In genomic region chr2:11044201-11044600, GRCh38 we compare ENCODE assay signal across 1 cellular context.
TF ChIP-seq lines count a peak whose summit lies in the region.

No MANE protein-coding gene starts in this region.

TF ChIP-seq in GM23338, 12 proteins besides CTCF, POLR2A, EP300 and RAD21 (continued from another document):
- TF ChIP-seq, protein P1, sequence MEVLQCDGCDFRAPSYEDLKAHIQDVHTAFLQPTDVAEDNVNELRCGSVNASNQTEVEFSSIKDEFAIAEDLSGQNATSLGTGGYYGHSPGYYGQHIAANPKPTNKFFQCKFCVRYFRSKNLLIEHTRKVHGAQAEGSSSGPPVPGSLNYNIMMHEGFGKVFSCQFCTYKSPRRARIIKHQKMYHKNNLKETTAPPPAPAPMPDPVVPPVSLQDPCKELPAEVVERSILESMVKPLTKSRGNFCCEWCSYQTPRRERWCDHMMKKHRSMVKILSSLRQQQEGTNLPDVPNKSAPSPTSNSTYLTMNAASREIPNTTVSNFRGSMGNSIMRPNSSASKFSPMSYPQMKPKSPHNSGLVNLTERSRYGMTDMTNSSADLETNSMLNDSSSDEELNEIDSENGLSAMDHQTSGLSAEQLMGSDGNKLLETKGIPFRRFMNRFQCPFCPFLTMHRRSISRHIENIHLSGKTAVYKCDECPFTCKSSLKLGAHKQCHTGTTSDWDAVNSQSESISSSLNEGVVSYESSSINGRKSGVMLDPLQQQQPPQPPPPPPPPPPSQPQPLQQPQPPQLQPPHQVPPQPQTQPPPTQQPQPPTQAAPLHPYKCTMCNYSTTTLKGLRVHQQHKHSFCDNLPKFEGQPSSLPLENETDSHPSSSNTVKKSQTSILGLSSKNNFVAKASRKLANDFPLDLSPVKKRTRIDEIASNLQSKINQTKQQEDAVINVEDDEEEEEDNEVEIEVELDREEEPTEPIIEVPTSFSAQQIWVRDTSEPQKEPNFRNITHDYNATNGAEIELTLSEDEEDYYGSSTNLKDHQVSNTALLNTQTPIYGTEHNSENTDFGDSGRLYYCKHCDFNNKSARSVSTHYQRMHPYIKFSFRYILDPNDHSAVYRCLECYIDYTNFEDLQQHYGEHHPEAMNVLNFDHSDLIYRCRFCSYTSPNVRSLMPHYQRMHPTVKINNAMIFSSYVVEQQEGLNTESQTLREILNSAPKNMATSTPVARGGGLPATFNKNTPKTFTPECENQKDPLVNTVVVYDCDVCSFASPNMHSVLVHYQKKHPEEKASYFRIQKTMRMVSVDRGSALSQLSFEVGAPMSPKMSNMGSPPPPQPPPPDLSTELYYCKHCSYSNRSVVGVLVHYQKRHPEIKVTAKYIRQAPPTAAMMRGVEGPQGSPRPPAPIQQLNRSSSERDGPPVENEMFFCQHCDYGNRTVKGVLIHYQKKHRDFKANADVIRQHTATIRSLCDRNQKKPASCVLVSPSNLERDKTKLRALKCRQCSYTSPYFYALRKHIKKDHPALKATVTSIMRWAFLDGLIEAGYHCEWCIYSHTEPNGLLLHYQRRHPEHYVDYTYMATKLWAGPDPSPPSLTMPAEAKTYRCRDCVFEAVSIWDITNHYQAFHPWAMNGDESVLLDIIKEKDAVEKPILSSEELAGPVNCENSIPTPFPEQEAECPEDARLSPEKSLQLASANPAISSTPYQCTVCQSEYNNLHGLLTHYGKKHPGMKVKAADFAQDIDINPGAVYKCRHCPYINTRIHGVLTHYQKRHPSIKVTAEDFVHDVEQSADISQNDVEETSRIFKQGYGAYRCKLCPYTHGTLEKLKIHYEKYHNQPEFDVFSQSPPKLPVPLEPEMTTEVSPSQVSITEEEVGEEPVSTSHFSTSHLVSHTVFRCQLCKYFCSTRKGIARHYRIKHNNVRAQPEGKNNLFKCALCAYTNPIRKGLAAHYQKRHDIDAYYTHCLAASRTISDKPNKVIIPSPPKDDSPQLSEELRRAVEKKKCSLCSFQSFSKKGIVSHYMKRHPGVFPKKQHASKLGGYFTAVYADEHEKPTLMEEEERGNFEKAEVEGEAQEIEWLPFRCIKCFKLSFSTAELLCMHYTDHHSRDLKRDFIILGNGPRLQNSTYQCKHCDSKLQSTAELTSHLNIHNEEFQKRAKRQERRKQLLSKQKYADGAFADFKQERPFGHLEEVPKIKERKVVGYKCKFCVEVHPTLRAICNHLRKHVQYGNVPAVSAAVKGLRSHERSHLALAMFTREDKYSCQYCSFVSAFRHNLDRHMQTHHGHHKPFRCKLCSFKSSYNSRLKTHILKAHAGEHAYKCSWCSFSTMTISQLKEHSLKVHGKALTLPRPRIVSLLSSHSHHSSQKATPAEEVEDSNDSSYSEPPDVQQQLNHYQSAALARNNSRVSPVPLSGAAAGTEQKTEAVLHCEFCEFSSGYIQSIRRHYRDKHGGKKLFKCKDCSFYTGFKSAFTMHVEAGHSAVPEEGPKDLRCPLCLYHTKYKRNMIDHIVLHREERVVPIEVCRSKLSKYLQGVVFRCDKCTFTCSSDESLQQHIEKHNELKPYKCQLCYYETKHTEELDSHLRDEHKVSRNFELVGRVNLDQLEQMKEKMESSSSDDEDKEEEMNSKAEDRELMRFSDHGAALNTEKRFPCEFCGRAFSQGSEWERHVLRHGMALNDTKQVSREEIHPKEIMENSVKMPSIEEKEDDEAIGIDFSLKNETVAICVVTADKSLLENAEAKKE (CRISPR knock-in tag; IDR thresholded peaks at IDR 0.05), result no peak
- no peak for TF ChIP-seq EZH2phosphoT487 (IDR thresholded peaks at IDR 0.05; ENCODE audit: unreplicated experiment)
- no peak for TF ChIP-seq ZNF114 (CRISPR knock-in tag; IDR thresholded peaks at IDR 0.05)
- no peak for TF ChIP-seq ZNF331 (CRISPR knock-in tag; IDR thresholded peaks at IDR 0.05; ENCODE audit: low read depth)
TF ChIP-seq in GM23338: peak in this region for 0.
